10 cellular contexts compared by ENCODE assay signal in the genomic region with DNA sequence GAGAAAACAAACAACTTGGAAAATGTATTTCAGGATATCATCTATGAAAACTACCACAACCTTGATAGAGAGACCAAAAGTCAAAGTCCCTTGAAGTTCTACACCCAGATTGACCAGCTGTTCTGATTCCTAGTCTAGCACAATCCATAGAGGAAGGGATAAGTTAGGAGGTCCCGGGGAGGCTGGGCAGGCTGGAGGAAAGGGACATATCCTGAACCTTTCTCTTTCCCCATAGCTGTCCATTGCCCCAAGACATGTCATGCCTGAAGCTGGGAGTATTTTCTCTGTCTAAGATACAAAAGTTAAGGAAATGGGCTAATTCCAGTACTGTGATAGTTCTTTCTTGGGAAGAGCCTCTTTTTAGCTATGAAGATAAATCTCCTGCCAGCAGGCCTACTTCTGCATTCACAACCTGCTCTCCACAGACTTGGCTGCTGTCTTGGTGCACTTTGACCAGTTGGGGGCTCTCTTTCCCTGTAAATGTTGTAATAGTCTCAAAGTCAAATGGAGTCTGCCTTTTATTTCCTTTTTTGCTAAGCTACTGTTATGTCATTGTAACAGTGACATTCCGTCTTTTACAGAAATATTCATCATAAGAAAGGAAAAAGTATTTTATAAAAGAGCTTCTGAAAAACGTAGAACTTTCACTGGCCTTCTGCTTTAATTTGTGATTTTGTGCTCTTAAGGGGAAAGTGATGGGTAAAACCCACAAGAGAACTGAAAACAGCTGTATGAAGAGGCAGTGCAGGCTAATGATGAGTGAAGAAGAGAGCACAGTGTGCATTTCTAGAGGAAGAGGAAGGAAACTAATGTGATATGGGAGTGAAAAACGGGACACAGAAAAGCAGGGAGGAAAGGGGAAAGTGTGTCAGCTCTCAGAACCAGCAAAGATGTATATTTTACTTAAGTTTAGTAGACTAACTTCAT. TPM values are rescaled to one million over a fixed set of nuclear protein-coding genes. Genes with fewer than 3 reads are reported as not detected.
DNase-seq lines count a peak whose midpoint lies in the region; ATAC-seq and TF ChIP-seq lines count a peak whose summit lies in the region.
"Not testable (repeated sequence)": the region's sequence is repeated elsewhere in the genome, so short reads cannot be mapped to it uniquely, and the experiment has no call there.
"Had no signal": no experiment of that assay in that cellular context is flagged by ENCODE, and none has a peak within 500 bp of the region (broad histone marks: within the 10 kb centered on the region; RNA-seq: fewer than 3 reads in every experiment).

No MANE protein-coding gene starts in this region.

- not testable (repeated sequence) for H3K27me3 ChIP-seq in mesendoderm (ENCODE audit: insufficient read depth, low read length, poor library complexity)

- not testable (repeated sequence) for H3K36me3 ChIP-seq in mesendoderm (ENCODE audit: control insufficient read depth, insufficient read depth, low read length)

- not testable (repeated sequence) for H3K4ac ChIP-seq in mesendoderm (ENCODE audit: low read depth, low read length)

- no CpG with 5 or more reads among the region's 4 CpGs for WGBS in mesendoderm (ENCODE audit: extremely low coverage, insufficient coverage, low lambda C conversion rate)

- H3K4me3 ChIP-seq in AG04449 (ENCODE audit: low read depth, low read length); fibroblast of mammary gland (ENCODE audit: control insufficient read depth, low read depth, low read length); mesendoderm (ENCODE audit: low read length): not testable (repeated sequence)

- not testable (repeated sequence) for H3K36me3 Mint-ChIP-seq in activated CD8-positive, alpha-beta memory T cell treated with anti-CD3 and anti-CD28 coated beads, Interleukin-2, amount 10 ng/mL, durations not matched to agents 7 days and 5 days

- H3K79me1 ChIP-seq in mesendoderm (ENCODE audit: low read length) = not testable (repeated sequence)

- not testable (repeated sequence) for H3K27ac ChIP-seq in mesendoderm (ENCODE audit: low read depth, low read length)

- H4K8ac ChIP-seq in mesendoderm (ENCODE audit: low read depth, low read length) = not testable (repeated sequence)

- not testable (repeated sequence) for H3K18ac ChIP-seq in mesendoderm (ENCODE audit: low read length)

- DNase-seq in AG04449 (ENCODE audit: low read depth, low spot score) = not testable (repeated sequence)
- DNase-seq in NCI-H774 (lab: John Stamatoyannopoulos, UW) (peak; percentile 6), fibroblast of mammary gland (ENCODE audit: low read depth) (peak; percentile 15), mesendoderm (peak; percentile 39)
- DNase-seq in activated CD8-positive, alpha-beta memory T cell treated with anti-CD3 and anti-CD28 coated beads, Interleukin-2, amount 10 ng/mL, durations not matched to agents 7 days and 5 days = peak; percentile 56

- not testable (repeated sequence) for TF ChIP-seq POLR2A in GM18505 (IDR thresholded peaks at IDR 0.05; ENCODE audit: borderline replicate concordance, extremely low read depth, insufficient read depth, insufficient read length)

- not testable (repeated sequence) for H3K4me1 ChIP-seq in mesendoderm (ENCODE audit: control insufficient read depth, low read depth, low read length)

- H3K23ac ChIP-seq in mesendoderm (ENCODE audit: low read length) = not testable (repeated sequence)

- H3K9ac ChIP-seq in mesendoderm (ENCODE audit: low read length) = not testable (repeated sequence)

- H3K4me3 Mint-ChIP-seq in activated CD8-positive, alpha-beta memory T cell treated with anti-CD3 and anti-CD28 coated beads, Interleukin-2, amount 10 ng/mL, durations not matched to agents 7 days and 5 days = not testable (repeated sequence)

- ATAC-seq in GM18505 (IDR thresholded peaks at IDR 0.05; ENCODE audit: unreplicated experiment) (peak; percentile 94), GM21737 (IDR thresholded peaks at IDR 0.05; ENCODE audit: unreplicated experiment) (peak; percentile 88), HG03280 (IDR thresholded peaks at IDR 0.05; ENCODE audit: unreplicated experiment) (peak; percentile 93)
- ATAC-seq in activated CD8-positive, alpha-beta memory T cell treated with anti-CD3 and anti-CD28 coated beads, Interleukin-2, amount 10 ng/mL, durations not matched to agents 7 days and 5 days = peak; percentile 93

- H3K4me2 ChIP-seq in mesendoderm (ENCODE audit: low read length) = not testable (repeated sequence)

- H2BK5ac ChIP-seq in mesendoderm (ENCODE audit: low read length) = not testable (repeated sequence)

- CTCF ChIA-PET in AG04449 (lab: Yijun Ruan, JAX) = interaction anchor here (0.6 to 1.3 kb wide), 6 partner anchors 9 to 143 kb away, joined by 3 to 6 read pairs (median 4); no protein-coding TSS in a partner anchor
- CTCF ChIA-PET in activated CD8-positive, alpha-beta memory T cell treated with anti-CD3 and anti-CD28 coated beads, Interleukin-2, amount 10 ng/mL, durations not matched to agents 7 days and 5 days (lab: Charles Lee) = interaction anchor here (0.6 to 3.0 kb wide), 23 partner anchors 9 to 272 kb away, joined by 3 to 18 read pairs (median 5); no protein-coding TSS in a partner anchor

- TF ChIP-seq CTCF in AG04449 (IDR thresholded peaks at IDR 0.05; ENCODE audit: insufficient read depth, low read length, missing control alignments) (peak; percentile 13), fibroblast of mammary gland (conservative IDR thresholded peaks at IDR 0.05; ENCODE audit: control insufficient read depth, insufficient read depth, low read depth, low read length) (peak; percentile 54)

- POLR2A ChIA-PET in AG04449 (lab: Yijun Ruan, JAX) = not testable (repeated sequence)

- H3K27me3 Mint-ChIP-seq in activated CD8-positive, alpha-beta memory T cell treated with anti-CD3 and anti-CD28 coated beads, Interleukin-2, amount 10 ng/mL, durations not matched to agents 7 days and 5 days = peaks cover 10% of the 10 kb centered on the region

- H3K9me3 Mint-ChIP-seq in activated CD8-positive, alpha-beta memory T cell treated with anti-CD3 and anti-CD28 coated beads, Interleukin-2, amount 10 ng/mL, durations not matched to agents 7 days and 5 days (ENCODE audit: low read depth) = not testable (repeated sequence)

- not testable (repeated sequence) for H4K5ac ChIP-seq in mesendoderm (ENCODE audit: low read length)

- H2AK5ac ChIP-seq in mesendoderm (ENCODE audit: low read length) = not testable (repeated sequence)

- H3K79me2 ChIP-seq in mesendoderm (ENCODE audit: control insufficient read depth, insufficient read depth, low read length) = not testable (repeated sequence)

- peaks cover 12% of the 10 kb centered on the region for H3K4me1 Mint-ChIP-seq in activated CD8-positive, alpha-beta memory T cell treated with anti-CD3 and anti-CD28 coated beads, Interleukin-2, amount 10 ng/mL, durations not matched to agents 7 days and 5 days

- not testable (repeated sequence) for H2BK15ac ChIP-seq in mesendoderm (replicated peaks; ENCODE audit: low read depth)

- H3K56ac ChIP-seq in mesendoderm (ENCODE audit: low read length) = not testable (repeated sequence)

- H2BK120ac ChIP-seq in mesendoderm (ENCODE audit: low read depth, low read length) = not testable (repeated sequence)

- not testable (repeated sequence) for H3K27ac Mint-ChIP-seq in activated CD8-positive, alpha-beta memory T cell treated with anti-CD3 and anti-CD28 coated beads, Interleukin-2, amount 10 ng/mL, durations not matched to agents 7 days and 5 days

RNA-seq across cellular contexts. Expression of a gene that starts 4.3 kb away (rescaled TPM):
- total RNA-seq in activated CD8-positive, alpha-beta memory T cell treated with anti-CD3 and anti-CD28 coated beads, Interleukin-2, amount 10 ng/mL, durations not matched to agents 7 days and 5 days = not detected
- not detected for polyA plus RNA-seq in mesendoderm (2013, experiment 1 of 2)
- not detected for polyA plus RNA-seq in mesendoderm (2013, experiment 2 of 2)
- total RNA-seq: cardiac septum, lower leg skin had no signal

RNA-seq across cellular contexts. Expression of a gene that starts 16.6 kb away (rescaled TPM):
- not detected for total RNA-seq in activated CD8-positive, alpha-beta memory T cell treated with anti-CD3 and anti-CD28 coated beads, Interleukin-2, amount 10 ng/mL, durations not matched to agents 7 days and 5 days
- not detected for polyA plus RNA-seq in mesendoderm (2013, experiment 1 of 2)
- not detected for polyA plus RNA-seq in mesendoderm (2013, experiment 2 of 2)
- total RNA-seq: cardiac septum, lower leg skin had no signal

RNA-seq across cellular contexts. Expression of a gene that starts 18.9 kb away (rescaled TPM):
- total RNA-seq in activated CD8-positive, alpha-beta memory T cell treated with anti-CD3 and anti-CD28 coated beads, Interleukin-2, amount 10 ng/mL, durations not matched to agents 7 days and 5 days = not detected
- polyA plus RNA-seq in mesendoderm (2013, experiment 1 of 2) = not detected
- not detected for polyA plus RNA-seq in mesendoderm (2013, experiment 2 of 2)
- total RNA-seq: cardiac septum, lower leg skin had no signal

RNA-seq across cellular contexts. Expression of a gene that starts 23.9 kb away (rescaled TPM):
- not detected for total RNA-seq in activated CD8-positive, alpha-beta memory T cell treated with anti-CD3 and anti-CD28 coated beads, Interleukin-2, amount 10 ng/mL, durations not matched to agents 7 days and 5 days
- not detected for polyA plus RNA-seq in mesendoderm (2013, experiment 1 of 2)
- polyA plus RNA-seq in mesendoderm (2013, experiment 2 of 2) = not detected
- total RNA-seq: cardiac septum, lower leg skin had no signal

RNA-seq across cellular contexts. Expression of a gene that starts 34.0 kb away (rescaled TPM):
- total RNA-seq in activated CD8-positive, alpha-beta memory T cell treated with anti-CD3 and anti-CD28 coated beads, Interleukin-2, amount 10 ng/mL, durations not matched to agents 7 days and 5 days = not detected
- not detected for polyA plus RNA-seq in mesendoderm (2013, experiment 1 of 2)
- not detected for polyA plus RNA-seq in mesendoderm (2013, experiment 2 of 2)
- total RNA-seq: cardiac septum, lower leg skin had no signal
